In genomic region chr7:78223598-78223997, GRCh38 we compare ENCODE assay signal across 1 cellular context.
TF ChIP-seq lines count a peak whose summit lies in the region.

No MANE protein-coding gene starts in this region.

TF ChIP-seq in SK-N-SH treated with all-trans-retinoic acid at 6 μM for 48 hours, 23 proteins besides CTCF, POLR2A, EP300 and RAD21 (continued from another document):
- TF ChIP-seq CSRNP3 (CRISPR knock-in tag; IDR thresholded peaks at IDR 0.05) (no peak), CSDC2 (CRISPR knock-in tag; IDR thresholded peaks at IDR 0.05) (no peak), ESRRG (CRISPR knock-in tag; IDR thresholded peaks at IDR 0.05) (no peak)
